In genomic region chr15:101698314-101698713, GRCh38 we compare ENCODE assay signal across 13 cellular contexts.
"Had no signal": no experiment of that assay in that cellular context is flagged by ENCODE, and none has a peak within 500 bp of the region (broad histone marks: within the 10 kb centered on the region; RNA-seq: fewer than 3 reads in every experiment).

No MANE protein-coding gene starts in this region.

- H3K9me3 Mint-ChIP-seq: activated B cell treated with CpG ODN at 0.5 μM for 24 hours; activated naive CD8-positive, alpha-beta T cell treated with anti-CD3 and anti-CD28 coated beads for 36 hours; endodermal cell; neural crest cell; stimulated activated naive CD8-positive, alpha-beta T cell treated with anti-CD3 and anti-CD28 coated beads, Interleukin-15, Interleukin-2, amounts not matched to agents 100 ng/mL and 50 ng/mL, for 24 hours had no signal

- H3K27ac Mint-ChIP-seq: activated B cell treated with CpG ODN at 0.5 μM for 24 hours; activated naive CD8-positive, alpha-beta T cell treated with anti-CD3 and anti-CD28 coated beads for 36 hours; endodermal cell; stimulated activated naive CD8-positive, alpha-beta T cell treated with anti-CD3 and anti-CD28 coated beads, Interleukin-15, Interleukin-2, amounts not matched to agents 100 ng/mL and 50 ng/mL, for 24 hours had no signal

- ATAC-seq: gastrocnemius medialis, heart right ventricle, left ventricle myocardium superior had no signal

- H3K4me3 Mint-ChIP-seq: activated B cell treated with CpG ODN at 0.5 μM for 24 hours; activated naive CD8-positive, alpha-beta T cell treated with anti-CD3 and anti-CD28 coated beads for 36 hours; endodermal cell; neural crest cell; stimulated activated naive CD8-positive, alpha-beta T cell treated with anti-CD3 and anti-CD28 coated beads, Interleukin-15, Interleukin-2, amounts not matched to agents 100 ng/mL and 50 ng/mL, for 24 hours had no signal

- H3K27me3 Mint-ChIP-seq: activated B cell treated with CpG ODN at 0.5 μM for 24 hours; activated naive CD8-positive, alpha-beta T cell treated with anti-CD3 and anti-CD28 coated beads for 36 hours; stimulated activated naive CD8-positive, alpha-beta T cell treated with anti-CD3 and anti-CD28 coated beads, Interleukin-15, Interleukin-2, amounts not matched to agents 100 ng/mL and 50 ng/mL, for 24 hours had no signal

- DNase-seq: activated B cell treated with CpG ODN at 0.5 μM for 24 hours; activated gamma-delta T cell treated with Interleukin-2 at 50 U/mL for 16 hours; activated naive CD8-positive, alpha-beta T cell treated with anti-CD3 and anti-CD28 coated beads for 36 hours; activated T-cell treated with anti-CD3 and anti-CD28 coated beads, Interleukin-2, amount 50 U/mL, for 1 hour; endodermal cell; gastrocnemius medialis; heart right ventricle; kidney; left ventricle myocardium superior; retina; stimulated activated CD4-positive, alpha-beta T cell treated with anti-CD3 and anti-CD28 coated beads, Interleukin-4, amount 100 ng/mL, for 1 hour had no signal

- H3K4me1 Mint-ChIP-seq: endodermal cell, neural crest cell had no signal
